12 cellular contexts compared by ENCODE assay signal in genomic region chr5:34586117-34586885, GRCh38.
A peak's percentile ranks its signal among the peaks of the same experiment; 100 is the strongest.
DNase-seq lines count a peak whose midpoint lies in the region; ATAC-seq, FAIRE-seq and TF ChIP-seq lines count a peak whose summit lies in the region.
"Had no signal": no experiment of that assay in that cellular context is flagged by ENCODE, and none has a peak within 500 bp of the region (broad histone marks: within the 10 kb centered on the region; RNA-seq: fewer than 3 reads in every experiment).

No MANE protein-coding gene starts in this region.

- no peaks in the 10 kb centered on the region for H4K20me1 ChIP-seq in K562 (replicated peaks; ENCODE audit: control insufficient read depth, insufficient read depth, low read length)

- H3K27ac ChIP-seq in A673 (ENCODE audit: low read depth, low read length, poor library complexity, severe bottlenecking) (no peak overlapping the region), K562 (ENCODE audit: extremely low read depth, low read depth, low read length) (peak overlapping the region; percentile 29; the same call in 2 of the 3 replicates), lower lobe of right lung (peak overlapping the region; percentile 28)

- ATAC-seq in K562 (no peak), lower lobe of right lung (peak; percentile 38 to 51), GM19397 (IDR thresholded peaks at IDR 0.05; ENCODE audit: unreplicated experiment) (no peak), GM21825 (IDR thresholded peaks at IDR 0.05; ENCODE audit: unreplicated experiment) (no peak)

- TF ChIP-seq CTCF in A673 (conservative IDR thresholded peaks at IDR 0.05; ENCODE audit: low read depth, low read length) (no peak), K562 (IDR thresholded peaks at IDR 0.05 in 2 of 3, conservative IDR thresholded peaks at IDR 0.05 in 1 of 3; ENCODE audit: insufficient read depth in 2 of 3, low read depth in 1 of 3, low read length in 3 of 3) (no peak), lower lobe of right lung (IDR thresholded peaks at IDR 0.05) (no peak)

- POLR2A ChIA-PET in A673 (lab: Charles Lee; ENCODE audit: low non-redundant PET) = no interaction called here
- POLR2A ChIA-PET in K562 (lab: Yijun Ruan, JAX) = interaction anchor here (0.6 to 2.2 kb wide), 6 partner anchors 9 to 82 kb away, joined by 3 to 11 read pairs (median 4); no protein-coding TSS in a partner anchor

- no peak for TF ChIP-seq RAD21 in K562 (CRISPR knock-in tag; conservative IDR thresholded peaks at IDR 0.05 in 1 of 2, IDR thresholded peaks at IDR 0.05 in 1 of 2)

- peak overlapping the region; percentile 50 for H3K4me2 ChIP-seq in K562 (ENCODE audit: insufficient read depth, low read length)

- no peak; the same call in 1 of the 2 replicates for TF ChIP-seq EP300 in K562 (IDR thresholded peaks at IDR 0.05; ENCODE audit: low read length)

- intact Hi-C loops in A673 (cut with micrococcal nuclease; ENCODE audit: unreplicated experiment) = no loop called here
- intact Hi-C loops in K562 (cut with micrococcal nuclease) = no loop called here
- intact Hi-C loops in lower lobe of right lung (cut with DNase I) = no loop called here

- CTCF ChIA-PET in A673 (lab: Charles Lee) (no interaction called here), K562 (lab: Yijun Ruan, JAX; ENCODE audit: low intra/inter-chr PET ratio) (no interaction called here)

- H2AFZ ChIP-seq in K562 (ENCODE audit: low read depth, low read length) = peak overlapping the region; percentile 73

- H3K4me3 ChIP-seq in A673 (ENCODE audit: low read depth, low read length, poor library complexity, severe bottlenecking) = no peak overlapping the region
- no peak overlapping the region for H3K4me3 ChIP-seq in K562
- no peak overlapping the region for H3K4me3 ChIP-seq in lower lobe of right lung

- peak overlapping the region; percentile 4 to 65; a peak in 1 of 4 replicates for H3K9ac ChIP-seq in K562 (ENCODE audit: insufficient read depth in 1 of 2, low read depth in 2 of 2, low read length in 2 of 2)

- DNase-seq in A673 (ENCODE audit: low spot score) = peak; percentile 32
- peak; percentile 99 for DNase-seq in HS-5 (ENCODE audit: low read depth)
- DNase-seq in K562 (ENCODE audit: extremely low read depth in 1 of 4, low spot score in 3 of 4) = peak in 3 of 4 experiments; percentile 28 to 33 (median 32)
- DNase-seq in lower lobe of right lung = no peak
- DNase-seq in effector CD4-positive, alpha-beta T cell = no peak
- DNase-seq in retina = no peak
- DNase-seq: amygdala, NCI-H187 treated with DMSO at 0.1 percent for 48 hours had no signal

- H3K36me3 ChIP-seq in A673 (ENCODE audit: insufficient read depth, low read length, poor library complexity, severe bottlenecking) (no peaks in the 10 kb centered on the region), K562 (ENCODE audit: control insufficient read depth, insufficient read depth, low read length) (no peaks in the 10 kb centered on the region), lower lobe of right lung (no peaks in the 10 kb centered on the region)

- in situ Hi-C loops in K562 (cut with MboI) = no loop called here

- no peaks in the 10 kb centered on the region for H3K4me1 ChIP-seq in A673 (ENCODE audit: insufficient read depth, low read length, poor library complexity, severe bottlenecking)
- H3K4me1 ChIP-seq in K562 (replicated peaks in 1 of 2; ENCODE audit: control insufficient read depth in 2 of 2, insufficient read depth in 2 of 2, low read length in 2 of 2) = peaks cover 23 to 58% of the 10 kb centered on the region in 2 experiments
- H3K4me1 ChIP-seq in lower lobe of right lung = peaks cover 6% of the 10 kb centered on the region

- H3K79me2 ChIP-seq in K562 (ENCODE audit: control insufficient read depth, insufficient read depth, low read length) = no peaks in the 10 kb centered on the region

- H3K9me3 ChIP-seq in A673 (ENCODE audit: low read depth, low read length, poor library complexity, severe bottlenecking) (no peaks in the 10 kb centered on the region), K562 (replicated peaks; ENCODE audit: control insufficient read depth, insufficient read depth, low read depth, low read length) (no peaks in the 10 kb centered on the region), lower lobe of right lung (no peaks in the 10 kb centered on the region)

- TF ChIP-seq POLR2A in K562 (conservative IDR thresholded peaks at IDR 0.05) = no peak

- FAIRE-seq in K562 (lab: Jason Lieb, UNC) = peak; percentile 65
- FAIRE-seq: D721Med, TTC549 had no signal

- no TSS peak for BruUV-seq in A673 (replicated peaks; lab: Mats Ljungman, UMichigan)
- no TSS peak for BruUV-seq in K562 (replicated peaks; lab: Mats Ljungman, UMichigan)

- H3K27me3 ChIP-seq in A673 (replicated peaks; ENCODE audit: insufficient read depth, low read depth, low read length, poor library complexity) (no peaks in the 10 kb centered on the region), K562 (ENCODE audit: control insufficient read depth in 2 of 2, insufficient read depth in 2 of 2, low read length in 2 of 2) (no peaks in the 10 kb centered on the region), lower lobe of right lung (ENCODE audit: low read depth) (no peaks in the 10 kb centered on the region)

- H3K9me1 ChIP-seq in K562 (ENCODE audit: control insufficient read depth, insufficient read depth, low read length) = no peaks in the 10 kb centered on the region

- WGBS in K562 (ENCODE audit: insufficient coverage, low coverage, missing lambda C conversion rate) = 48% methylated on average over 14 of the region's 15 CpGs

TF ChIP-seq in K562, 482 proteins besides CTCF, POLR2A, EP300 and RAD21 (continues in another document):
- TF ChIP-seq ZNF561 (CRISPR knock-in tag; conservative IDR thresholded peaks at IDR 0.05) (no peak), PRMT5 (CRISPR knock-in tag; IDR thresholded peaks at IDR 0.05) (no peak), FIP1L1 (IDR thresholded peaks at IDR 0.05; ENCODE audit: low read depth, low read length, poor library complexity, severe bottlenecking) (no peak), CEBPB (tag; IDR thresholded peaks at IDR 0.05) (0 out of 2 replicates have a peak, but pooled peaks have one; percentile 20), MTA2 (IDR thresholded peaks at IDR 0.05; ENCODE audit: low read depth) (peak; percentile 34; the same call in 1 of the 2 replicates), BDP1 (IDR thresholded peaks at IDR 0.05; ENCODE audit: insufficient read depth, insufficient read length) (no peak), TAF15 (IDR thresholded peaks at IDR 0.05; ENCODE audit: low read depth, low read length) (no peak), CBFA2T3 (IDR thresholded peaks at IDR 0.05) (peak; percentile 62), CBFA2T2 (conservative IDR thresholded peaks at IDR 0.05) (0 out of 2 replicates have a peak, but pooled peaks have one; percentile 50), CBX8 (IDR thresholded peaks at IDR 0.05; ENCODE audit: borderline replicate concordance, extremely low read depth, low read depth, low read length, poor library complexity, severe bottlenecking) (no peak), ZNF143 (CRISPR knock-in tag; IDR thresholded peaks at IDR 0.05) (no peak), FUS (optimal IDR thresholded peaks at IDR 0.05; ENCODE audit: low read depth, low read length) (no peak), SMARCE1 (IDR thresholded peaks at IDR 0.05) (0 out of 2 replicates have a peak, but pooled peaks have one; percentile 27), ZFPM2 (CRISPR knock-in tag; IDR thresholded peaks at IDR 0.05) (no peak), CEBPG (CRISPR knock-in tag; IDR thresholded peaks at IDR 0.05) (no peak), CEBPG (tag; conservative IDR thresholded peaks at IDR 0.05 in 1 of 2, IDR thresholded peaks at IDR 0.05 in 1 of 2) (peak in 1 of 2 experiments; percentile 49; a peak in 1 of 4 replicates), DPF2 (IDR thresholded peaks at IDR 0.05) (0 out of 2 replicates have a peak, but pooled peaks have one; percentile 32), FOXO4 (CRISPR knock-in tag; IDR thresholded peaks at IDR 0.05) (no peak), TOE1 (IDR thresholded peaks at IDR 0.05; ENCODE audit: borderline replicate concordance) (no peak), TOE1 (CRISPR knock-in tag; IDR thresholded peaks at IDR 0.05; ENCODE audit: borderline replicate concordance, low read depth) (no peak), PTRF (tag; IDR thresholded peaks at IDR 0.05) (no peak), TEAD4 (IDR thresholded peaks at IDR 0.05; ENCODE audit: low read length) (peak; percentile 57; the same call in 1 of the 2 replicates), TEAD4 (CRISPR knock-in tag; IDR thresholded peaks at IDR 0.05; ENCODE audit: borderline replicate concordance) (no peak), SAP30 (IDR thresholded peaks at IDR 0.05; ENCODE audit: borderline replicate concordance, insufficient read depth, low read depth, low read length, poor library complexity, severe bottlenecking) (no peak), ZFP1 (CRISPR knock-in tag; IDR thresholded peaks at IDR 0.05) (no peak), BACH1 (tag; IDR thresholded peaks at IDR 0.05) (no peak; the same call in 1 of the 2 replicates)

Comparison
In these comparisons a context has a peak if more than half of its experiments do, and no peak if none do; other contexts are left out.
1. DNase-seq: peak in A673 (single experiment), HS-5 (single experiment) and K562 (3 of 4); none in lower lobe of right lung (single experiment), effector CD4-positive, alpha-beta T cell (single experiment) and retina (single experiment).
2. ATAC-seq: peak in lower lobe of right lung (2 of 2); none in K562 (single experiment), GM19397 (single experiment) and GM21825 (single experiment).